Comparison of ENCODE assay signal across 11 cellular contexts in genomic region chr5:112917453-112918005, GRCh38. TPM values are rescaled to one million over a fixed set of nuclear protein-coding genes. Genes with fewer than 3 reads are reported as not detected.
DNase-seq lines count a peak whose midpoint lies in the region; ATAC-seq and TF ChIP-seq lines count a peak whose summit lies in the region.
"Had no signal": no experiment of that assay in that cellular context is flagged by ENCODE, and none has a peak within 500 bp of the region (broad histone marks: within the 10 kb centered on the region; RNA-seq: fewer than 3 reads in every experiment).

No MANE protein-coding gene starts in this region.

- CTCF ChIA-PET in CD4-positive, alpha-beta T cell (lab: Charles Lee), result no interaction called here

- no peaks in the 10 kb centered on the region for H3K9me3 Mint-ChIP-seq in CD4-positive, alpha-beta T cell
- H3K9me3 Mint-ChIP-seq in T-helper 1 cell treated with Interleukin-12 subunit alpha and Interleukin-12 subunit beta and Interleukin-4 antibody, amounts not matched to agents 30 μg/mL and 1 μg/mL, for 36 hours, result no peaks in the 10 kb centered on the region
- H3K9me3 Mint-ChIP-seq: naive thymus-derived CD8-positive, alpha-beta T cell had no signal

- no peaks in the 10 kb centered on the region for H3K9me3 ChIP-seq in CD4-positive, alpha-beta T cell (ENCODE audit: control insufficient read depth, low read length)

- POLR2A ChIA-PET in CD4-positive, alpha-beta T cell (lab: Charles Lee), result interaction anchor here (1.2 kb wide), 1 partner anchor 42 kb away, joined by 3 read pairs; no protein-coding TSS in a partner anchor

- intact Hi-C loops in CD4-positive, alpha-beta T cell (cut with DNase I, micrococcal nuclease), result loop anchor here in 1 of 2 experiments (5.0 kb wide), 1 partner anchor 35 kb away; no protein-coding TSS in a partner anchor

- TF ChIP-seq CTCF in CD4-positive, alpha-beta T cell (IDR thresholded peaks at IDR 0.05), result peak; percentile 19
- peak; percentile 43 for TF ChIP-seq CTCF in GM13977 (IDR thresholded peaks at IDR 0.05; ENCODE audit: extremely low read depth, insufficient read depth, missing control alignments)
- TF ChIP-seq CTCF in fibroblast of villous mesenchyme (IDR thresholded peaks at IDR 0.05; ENCODE audit: insufficient read depth, low read depth, low read length), result peak; percentile 33

- peaks cover 67% of the 10 kb centered on the region for H3K36me3 Mint-ChIP-seq in CD4-positive, alpha-beta T cell (ENCODE audit: low read depth)
- H3K36me3 Mint-ChIP-seq in T-helper 1 cell treated with Interleukin-12 subunit alpha and Interleukin-12 subunit beta and Interleukin-4 antibody, amounts not matched to agents 30 μg/mL and 1 μg/mL, for 36 hours (ENCODE audit: low read depth), result peaks cover 42% of the 10 kb centered on the region

- in situ Hi-C loops in GM13977 (cut with MboI; ENCODE audit: low pct_unique_long_range_greater_than_20kb, low sequenced_read_pairs, unreplicated experiment), result no loop called here

- H3K27me3 ChIP-seq in CD4-positive, alpha-beta T cell (ENCODE audit: control insufficient read depth, insufficient read depth, low read length), result no peaks in the 10 kb centered on the region

- no peaks in the 10 kb centered on the region for H3K27me3 Mint-ChIP-seq in CD4-positive, alpha-beta T cell
- H3K27me3 Mint-ChIP-seq in T-helper 1 cell treated with Interleukin-12 subunit alpha and Interleukin-12 subunit beta and Interleukin-4 antibody, amounts not matched to agents 30 μg/mL and 1 μg/mL, for 36 hours (ENCODE audit: low read depth), result no peaks in the 10 kb centered on the region
- H3K27me3 Mint-ChIP-seq: naive thymus-derived CD8-positive, alpha-beta T cell had no signal

- no peak overlapping the region for H3K4me3 ChIP-seq in fibroblast of villous mesenchyme (ENCODE audit: low read depth, low read length)

- H3K4me3 Mint-ChIP-seq in CD4-positive, alpha-beta T cell, result peak overlapping the region; percentile 47
- H3K4me3 Mint-ChIP-seq in T-helper 1 cell treated with Interleukin-12 subunit alpha and Interleukin-12 subunit beta and Interleukin-4 antibody, amounts not matched to agents 30 μg/mL and 1 μg/mL, for 36 hours, result no peak overlapping the region

- peak in 1 of 10 experiments; percentile 11 for DNase-seq in CD4-positive, alpha-beta T cell
- no peak for DNase-seq in GM13977 (ENCODE audit: low spot score)
- DNase-seq in fibroblast of villous mesenchyme (ENCODE audit: low read depth), result peak; percentile 58
- no peak for DNase-seq in putamen (ENCODE audit: low spot score)
- DNase-seq in stimulated activated naive CD4-positive, alpha-beta T cell treated with Interleukin-2 at 50 U/mL for 16 hours (lab: John Stamatoyannopoulos, UW), result no peak
- no peak for DNase-seq in GM19238 (ENCODE audit: insufficient read length, low spot score)
- DNase-seq: naive thymus-derived CD8-positive, alpha-beta T cell; NCI-H446 had no signal

- H3K27ac Mint-ChIP-seq in CD4-positive, alpha-beta T cell, result peak overlapping the region; percentile 28
- peak overlapping the region; percentile 19 for H3K27ac Mint-ChIP-seq in T-helper 1 cell treated with Interleukin-12 subunit alpha and Interleukin-12 subunit beta and Interleukin-4 antibody, amounts not matched to agents 30 μg/mL and 1 μg/mL, for 36 hours

- ATAC-seq in CD4-positive, alpha-beta T cell (ENCODE audit: poor library complexity), result no peak
- no peak for ATAC-seq in GM21717 (IDR thresholded peaks at IDR 0.05; ENCODE audit: unreplicated experiment)
- ATAC-seq: naive thymus-derived CD8-positive, alpha-beta T cell had no signal

- H3K27ac ChIP-seq in CD4-positive, alpha-beta T cell (ENCODE audit: low read depth, low read length), result no peak overlapping the region
- H3K27ac ChIP-seq: epithelial cell of prostate had no signal

- peaks cover 78% of the 10 kb centered on the region for H3K4me1 Mint-ChIP-seq in CD4-positive, alpha-beta T cell (ENCODE audit: low read depth)
- peaks cover 52% of the 10 kb centered on the region for H3K4me1 Mint-ChIP-seq in T-helper 1 cell treated with Interleukin-12 subunit alpha and Interleukin-12 subunit beta and Interleukin-4 antibody, amounts not matched to agents 30 μg/mL and 1 μg/mL, for 36 hours (ENCODE audit: low read depth)

RNA-seq across cellular contexts. Expression of gene REEP5, which starts 4.5 kb away (rescaled TPM):
- total RNA-seq in CD4-positive, alpha-beta T cell, result 10 to 100 TPM; 25.3 to 26.6 TPM
- total RNA-seq in fibroblast of villous mesenchyme, result 47.0 and 48.8 TPM in 2 replicates

RNA-seq across cellular contexts. Expression of gene SRP19, which starts 56.4 kb away (rescaled TPM):
- total RNA-seq in CD4-positive, alpha-beta T cell, result 10 to 100 TPM; 40.2 to 40.8 TPM
- total RNA-seq in fibroblast of villous mesenchyme, result 56.7 and 84.6 TPM in 2 replicates

RNA-seq across cellular contexts. Expression of gene DCP2, which starts 59.1 kb away (rescaled TPM):
- 10 to 100 TPM; 86.3 to 87.1 TPM for total RNA-seq in CD4-positive, alpha-beta T cell
- 19.6 and 35.4 TPM in 2 replicates for total RNA-seq in fibroblast of villous mesenchyme
